Comparison of ENCODE assay signal across 18 cellular contexts in the genomic region with DNA sequence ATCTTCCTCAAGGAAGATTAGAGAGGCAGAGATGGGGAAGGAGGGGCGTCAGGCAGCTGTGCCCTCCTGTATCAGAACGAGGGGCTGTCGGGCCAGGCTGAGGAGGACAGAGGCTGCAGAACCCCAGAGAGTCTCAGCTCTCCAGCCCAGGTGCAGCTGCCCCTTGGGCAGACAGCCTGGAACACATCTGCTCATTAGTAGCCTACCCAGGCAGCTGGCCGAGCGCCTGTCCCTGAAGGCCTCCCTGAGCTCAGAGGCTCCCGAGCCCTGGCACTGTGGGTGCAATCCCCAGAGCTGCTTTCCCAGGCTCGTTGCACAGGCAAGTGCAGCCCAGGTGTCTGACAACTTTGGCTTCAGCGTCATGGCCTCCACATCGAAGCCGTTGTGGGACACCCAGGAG.
"Had no signal": no experiment of that assay in that cellular context is flagged by ENCODE, and none has a peak within 500 bp of the region (broad histone marks: within the 10 kb centered on the region; RNA-seq: fewer than 3 reads in every experiment).

No MANE protein-coding gene starts in this region.

- FAIRE-seq: colon, endothelial cell of umbilical vein, pancreas had no signal

- ATAC-seq: activated CD4-positive, CD25-positive, alpha-beta regulatory T cell treated with anti-CD3 and anti-CD28 coated beads, Interleukin-2, amount 50 U/mL, for 24 hours; activated T-helper 17 cell treated with anti-CD3 and anti-CD28 coated beads, Interleukin-2, amount 50 U/mL, for 72 hours; body of pancreas; heart right ventricle; naive thymus-derived CD4-positive, alpha-beta T cell; stimulated activated naive B cell treated with anti-CD40 and anti-IgM and Interleukin-4, amounts not matched to agents 10 μg/mL and 1 μg/mL and 100 μg/mL, for 72 hours had no signal

- H3K27me3 ChIP-seq: body of pancreas, esophagus squamous epithelium, pancreas, sigmoid colon, thyroid gland had no signal

- H3K4me3 ChIP-seq: body of pancreas, esophagus squamous epithelium, heart right ventricle, left ventricle myocardium inferior, pancreas, sigmoid colon, thyroid gland had no signal

- H3K9me3 ChIP-seq: body of pancreas, esophagus squamous epithelium, heart right ventricle, pancreas, sigmoid colon, thyroid gland had no signal

- H3K27ac ChIP-seq: body of pancreas, esophagus squamous epithelium, heart right ventricle, left ventricle myocardium inferior, pancreas, sigmoid colon, thyroid gland had no signal

- DNase-seq: activated naive CD4-positive, alpha-beta T cell; activated naive CD8-positive, alpha-beta T cell treated with anti-CD3 and anti-CD28 coated beads for 36 hours; central memory CD4-positive, alpha-beta T cell; effector CD4-positive, alpha-beta T cell; esophagus squamous epithelium; heart right ventricle; kidney glomerular epithelial cell; left ventricle myocardium inferior; naive thymus-derived CD4-positive, alpha-beta T cell; sigmoid colon; stimulated activated naive B cell treated with anti-CD40 and anti-IgM and Interleukin-4, amounts not matched to agents 10 μg/mL and 1 μg/mL and 100 μg/mL, for 72 hours; thyroid gland had no signal

- H3K4me1 ChIP-seq: body of pancreas, pancreas had no signal

- H3K36me3 ChIP-seq: esophagus squamous epithelium, heart right ventricle, left ventricle myocardium inferior, pancreas, sigmoid colon, thyroid gland had no signal
